ENCODE assay signal across 35 cellular contexts in genomic region chr2:120439067-120439368, GRCh38.
"Had no signal": no experiment of that assay in that cellular context is flagged by ENCODE, and none has a peak within 500 bp of the region (broad histone marks: within the 10 kb centered on the region; RNA-seq: fewer than 3 reads in every experiment).

No MANE protein-coding gene starts in this region.

- FAIRE-seq: bronchial epithelial cell had no signal

- ATAC-seq: activated CD4-positive, CD25-positive, alpha-beta regulatory T cell treated with anti-CD3 and anti-CD28 coated beads, Interleukin-2, amount 50 U/mL, for 24 hours; activated CD8-positive, alpha-beta T cell treated with anti-CD3 and anti-CD28 coated beads for 36 hours; activated naive CD4-positive, alpha-beta T cell treated with anti-CD3 and anti-CD28 coated beads, Interleukin-2, amount 50 U/mL, for 72 hours; foreskin keratinocyte; gastrocnemius medialis; heart left ventricle; T-helper 17 cell had no signal

- H3K9me3 ChIP-seq: ascending aorta, esophagus muscularis mucosa, gastrocnemius medialis, heart left ventricle had no signal

- H3K4me3 ChIP-seq: ascending aorta, coronary artery, dorsolateral prefrontal cortex, esophagus muscularis mucosa, gastrocnemius medialis, heart left ventricle had no signal

- H3K9me3 Mint-ChIP-seq: activated B cell treated with CpG ODN at 0.5 μM for 24 hours; activated CD8-positive, alpha-beta T cell treated with anti-CD3 and anti-CD28 coated beads for 36 hours; activated naive CD4-positive, alpha-beta T cell treated with anti-CD3 and anti-CD28 coated beads, Interleukin-2, amount 10 ng/mL, durations not matched to agents 7 days and 5 days; activated naive CD4-positive, alpha-beta T cell treated with anti-CD3 and anti-CD28 coated beads, Interleukin-2, amount 50 U/mL, for 72 hours; activated naive CD8-positive, alpha-beta T cell treated with anti-CD3 and anti-CD28 coated beads, Interleukin-2, amount 10 ng/mL, durations not matched to agents 7 days and 5 days; activated T-helper 1 cell treated with anti-CD3 and anti-CD28 coated beads, Interleukin-12 subunit alpha, Interleukin-12 subunit beta, Interleukin-2, Interleukin-4 antibody, amounts not matched to agents 30 ng/mL and 10 ng/mL and 1 ng/mL, durations not matched to agents 14 hours and 24 hours and 36 hours; activated T-helper 2 cell treated with anti-CD3 and anti-CD28 coated beads, Interferon-gamma antibody, Interleukin-2, Interleukin-4, amounts not matched to agents 10 μg/mL and 5 μg/mL and 100 μg/mL, durations not matched to agents 14 hours and 24 hours and 36 hours; central memory CD8-positive, alpha-beta T cell; dendritic cell treated with granulocyte-macrophage colony-stimulating factor and Interleukin-4, amounts not matched to agents 40 ng/mL and 50 ng/mL, for 4 days; endodermal cell; T-helper 2 cell treated with Interferon-gamma antibody and Interleukin-4, amounts not matched to agents 5 μg/mL and 100 μg/mL, for 36 hours had no signal

- H3K4me3 Mint-ChIP-seq: activated B cell treated with CpG ODN at 0.5 μM for 24 hours; activated CD8-positive, alpha-beta T cell treated with anti-CD3 and anti-CD28 coated beads for 36 hours; activated naive CD4-positive, alpha-beta T cell treated with anti-CD3 and anti-CD28 coated beads, Interleukin-2, amount 10 ng/mL, durations not matched to agents 7 days and 5 days; activated naive CD8-positive, alpha-beta T cell treated with anti-CD3 and anti-CD28 coated beads, Interleukin-2, amount 10 ng/mL, durations not matched to agents 7 days and 5 days; activated T-helper 1 cell treated with anti-CD3 and anti-CD28 coated beads, Interleukin-12 subunit alpha, Interleukin-12 subunit beta, Interleukin-2, Interleukin-4 antibody, amounts not matched to agents 30 ng/mL and 10 ng/mL and 1 ng/mL, durations not matched to agents 14 hours and 24 hours and 36 hours; central memory CD8-positive, alpha-beta T cell; dendritic cell treated with granulocyte-macrophage colony-stimulating factor and Interleukin-4, amounts not matched to agents 40 ng/mL and 50 ng/mL, for 4 days; endodermal cell; T-helper 17 cell; T-helper 2 cell treated with Interferon-gamma antibody and Interleukin-4, amounts not matched to agents 5 μg/mL and 100 μg/mL, for 36 hours had no signal

- H3K4me1 Mint-ChIP-seq: central memory CD8-positive, alpha-beta T cell had no signal

- H3K36me3 Mint-ChIP-seq: activated naive CD4-positive, alpha-beta T cell treated with anti-CD3 and anti-CD28 coated beads, Interleukin-2, amount 10 ng/mL, durations not matched to agents 7 days and 5 days; activated naive CD4-positive, alpha-beta T cell treated with anti-CD3 and anti-CD28 coated beads, Interleukin-2, amount 50 U/mL, for 72 hours; activated naive CD8-positive, alpha-beta T cell treated with anti-CD3 and anti-CD28 coated beads, Interleukin-2, amount 10 ng/mL, durations not matched to agents 7 days and 5 days had no signal

- H3K27me3 ChIP-seq: foreskin keratinocyte had no signal

- H3K27ac Mint-ChIP-seq: activated B cell treated with CpG ODN at 0.5 μM for 24 hours; activated CD8-positive, alpha-beta T cell treated with anti-CD3 and anti-CD28 coated beads for 36 hours; activated naive CD4-positive, alpha-beta T cell treated with anti-CD3 and anti-CD28 coated beads, Interleukin-2, amount 10 ng/mL, durations not matched to agents 7 days and 5 days; activated naive CD4-positive, alpha-beta T cell treated with anti-CD3 and anti-CD28 coated beads, Interleukin-2, amount 50 U/mL, for 72 hours; activated naive CD8-positive, alpha-beta T cell treated with anti-CD3 and anti-CD28 coated beads, Interleukin-2, amount 10 ng/mL, durations not matched to agents 7 days and 5 days; activated T-helper 1 cell treated with anti-CD3 and anti-CD28 coated beads, Interleukin-12 subunit alpha, Interleukin-12 subunit beta, Interleukin-2, Interleukin-4 antibody, amounts not matched to agents 30 ng/mL and 10 ng/mL and 1 ng/mL, durations not matched to agents 14 hours and 24 hours and 36 hours; activated T-helper 2 cell treated with anti-CD3 and anti-CD28 coated beads, Interferon-gamma antibody, Interleukin-2, Interleukin-4, amounts not matched to agents 10 μg/mL and 5 μg/mL and 100 μg/mL, durations not matched to agents 14 hours and 24 hours and 36 hours; dendritic cell treated with granulocyte-macrophage colony-stimulating factor and Interleukin-4, amounts not matched to agents 40 ng/mL and 50 ng/mL, for 4 days; endodermal cell; T-helper 17 cell; T-helper 2 cell treated with Interferon-gamma antibody and Interleukin-4, amounts not matched to agents 5 μg/mL and 100 μg/mL, for 36 hours had no signal

- H3K36me3 ChIP-seq: ascending aorta, brain microvascular endothelial cell, esophagus muscularis mucosa, gastrocnemius medialis, heart left ventricle, WERI-Rb-1 had no signal

- H3K27ac ChIP-seq: ascending aorta, brain microvascular endothelial cell, coronary artery, dorsolateral prefrontal cortex, esophagus muscularis mucosa, foreskin keratinocyte, gastrocnemius medialis, heart left ventricle, WERI-Rb-1 had no signal

- DNase-seq: activated B cell treated with CpG ODN at 0.5 μM for 24 hours; activated CD4-positive, alpha-beta T cell treated with anti-CD3 and anti-CD28 coated beads for 48 hours; activated CD4-positive, alpha-beta T cell treated with anti-CD3 and anti-CD28 coated beads, Interleukin-2, amount 50 U/mL, for 1 hour; activated CD4-positive, alpha-beta T cell treated with anti-CD3 and anti-CD28 coated beads, Interleukin-2, amount 50 U/mL, for 48 hours; activated CD8-positive, alpha-beta memory T cell treated with anti-CD3 and anti-CD28 coated beads for 24 hours; activated CD8-positive, alpha-beta T cell treated with anti-CD3 and anti-CD28 coated beads for 36 hours; activated gamma-delta T cell; activated naive CD4-positive, alpha-beta T cell; activated naive CD4-positive, alpha-beta T cell treated with anti-CD3 and anti-CD28 coated beads, Interleukin-2, amount 10 ng/mL, durations not matched to agents 7 days and 5 days; activated naive CD8-positive, alpha-beta T cell treated with anti-CD3 and anti-CD28 coated beads, Interleukin-2, amount 10 ng/mL, durations not matched to agents 7 days and 5 days; activated T-cell treated with anti-CD3 and anti-CD28 coated beads, Interleukin-2, amount 50 U/mL, for 1 hour; activated T-cell treated with anti-CD3 and anti-CD28 coated beads, Interleukin-2, amount 50 U/mL, for 48 hours; brain microvascular endothelial cell; effector memory CD4-positive, alpha-beta T cell; endodermal cell; foreskin keratinocyte; gastrocnemius medialis; glutamatergic neuron; heart left ventricle; T-helper 1 cell; T-helper 17 cell; T1000; WERI-Rb-1 had no signal

- H3K4me1 ChIP-seq: foreskin keratinocyte had no signal
